25 cellular contexts compared by ENCODE assay signal in genomic region chr13:94243551-94243950, GRCh38.
"Had no signal": no experiment of that assay in that cellular context is flagged by ENCODE, and none has a peak within 500 bp of the region (broad histone marks: within the 10 kb centered on the region; RNA-seq: fewer than 3 reads in every experiment).

No MANE protein-coding gene starts in this region.

- H3K36me3 Mint-ChIP-seq: activated naive CD8-positive, alpha-beta T cell treated with anti-CD3 and anti-CD28 coated beads for 36 hours had no signal

- H3K27ac ChIP-seq: ascending aorta, body of pancreas, PC-9, RWPE1 had no signal

- H2AFZ ChIP-seq: PC-9 had no signal

- ATAC-seq: activated CD8-positive, alpha-beta T cell treated with anti-CD3 and anti-CD28 coated beads for 36 hours; activated T-cell treated with anti-CD3 and anti-CD28 coated beads, Interleukin-2, amount 50 U/mL, for 72 hours; activated T-helper 17 cell treated with anti-CD3 and anti-CD28 coated beads, Interleukin-2, amount 50 U/mL, for 72 hours; body of pancreas; Right ventricle myocardium inferior had no signal

- DNase-seq: activated CD4-positive, alpha-beta T cell treated with anti-CD3 and anti-CD28 coated beads, Interleukin-2, amount 10 ng/mL, durations not matched to agents 24 days and 14 days; activated CD4-positive, alpha-beta T cell treated with anti-CD3 and anti-CD28 coated beads, Interleukin-2, amount 50 U/mL, for 4 hours; activated CD8-positive, alpha-beta T cell treated with anti-CD3 and anti-CD28 coated beads for 36 hours; activated effector memory CD4-positive, alpha-beta T cell treated with anti-CD3 and anti-CD28 coated beads, Interleukin-2, amount 50 U/mL, for 16 hours; activated naive CD4-positive, alpha-beta T cell; activated naive CD4-positive, alpha-beta T cell treated with anti-CD3 and anti-CD28 coated beads, Interleukin-2, amount 50 U/mL, for 16 hours; activated naive CD8-positive, alpha-beta T cell treated with anti-CD3 and anti-CD28 coated beads for 36 hours; activated T-cell treated with anti-CD3 and anti-CD28 coated beads, Interleukin-2, amount 50 U/mL, for 1 hour; activated T-cell treated with anti-CD3 and anti-CD28 coated beads, Interleukin-2, amount 50 U/mL, for 72 hours; amygdala; body of pancreas; caudate nucleus; NCI-H1105; NCI-H1417 treated with DMSO at 0.1 percent for 48 hours; NCI-H187 treated with DMSO at 0.1 percent for 48 hours; NCI-H2081; NCI-H510A; NCI-H748 treated with DMSO at 0.1 percent for 48 hours; NK-92 treated with Interleukin-12 subunit alpha and Interleukin-12 subunit beta, amount 100 ng/mL, for 24 hours; PC-9; SIG-M5 had no signal

- H3K4me1 ChIP-seq: ascending aorta, body of pancreas had no signal

- H3K4me2 ChIP-seq: PC-9 had no signal

- H3K27me3 ChIP-seq: ascending aorta, body of pancreas had no signal

- H3K4me3 Mint-ChIP-seq: activated CD4-positive, alpha-beta T cell treated with anti-CD3 and anti-CD28 coated beads, Interleukin-2, amount 10 ng/mL, durations not matched to agents 24 days and 14 days; activated CD8-positive, alpha-beta T cell treated with anti-CD3 and anti-CD28 coated beads for 36 hours; activated naive CD8-positive, alpha-beta T cell treated with anti-CD3 and anti-CD28 coated beads for 36 hours; activated T-cell treated with anti-CD3 and anti-CD28 coated beads, Interleukin-2, amount 50 U/mL, for 72 hours; activated T-helper 17 cell treated with anti-CD3 and anti-CD28 coated beads, Interleukin-2, amount 50 U/mL, for 72 hours had no signal

- H3K27ac Mint-ChIP-seq: activated CD4-positive, alpha-beta T cell treated with anti-CD3 and anti-CD28 coated beads, Interleukin-2, amount 10 ng/mL, durations not matched to agents 24 days and 14 days; activated CD8-positive, alpha-beta T cell treated with anti-CD3 and anti-CD28 coated beads for 36 hours; activated naive CD8-positive, alpha-beta T cell treated with anti-CD3 and anti-CD28 coated beads for 36 hours; activated T-cell treated with anti-CD3 and anti-CD28 coated beads, Interleukin-2, amount 50 U/mL, for 72 hours; activated T-helper 17 cell treated with anti-CD3 and anti-CD28 coated beads, Interleukin-2, amount 50 U/mL, for 72 hours had no signal

- H3K36me3 ChIP-seq: ascending aorta had no signal

- H3K9me3 ChIP-seq: body of pancreas had no signal

- H3K27me3 Mint-ChIP-seq: activated naive CD8-positive, alpha-beta T cell treated with anti-CD3 and anti-CD28 coated beads for 36 hours had no signal

- H3K9me3 Mint-ChIP-seq: activated T-helper 17 cell treated with anti-CD3 and anti-CD28 coated beads, Interleukin-2, amount 50 U/mL, for 72 hours had no signal

- H3K4me3 ChIP-seq: ascending aorta, body of pancreas, PC-9 had no signal
